Comparison of ENCODE assay signal across 16 cellular contexts in genomic region chr6:129031051-129031599, GRCh38.
DNase-seq lines count a peak whose midpoint lies in the region; ATAC-seq and TF ChIP-seq lines count a peak whose summit lies in the region.
"Had no signal": no experiment of that assay in that cellular context is flagged by ENCODE, and none has a peak within 500 bp of the region (broad histone marks: within the 10 kb centered on the region; RNA-seq: fewer than 3 reads in every experiment).

No MANE protein-coding gene starts in this region.

- dilution Hi-C loops in IMR-90 (cut with HindIII; ENCODE audit: low sequenced_read_pairs, unreplicated experiment), result no loop called here

- no peak overlapping the region for H4K8ac ChIP-seq in IMR-90 (ENCODE audit: low read depth in 2 of 2, low read length in 2 of 2)

- no peaks in the 10 kb centered on the region for H3K9me1 ChIP-seq in IMR-90 (ENCODE audit: insufficient read depth, low read length)

- peak; percentile 65 for ATAC-seq in IMR-90 (ENCODE audit: low read depth)
- ATAC-seq: HepG2 had no signal

- no peak overlapping the region for H3K4me2 ChIP-seq in IMR-90 (ENCODE audit: low read depth, low read length)

- H3K56ac ChIP-seq in IMR-90 (ENCODE audit: extremely low read depth, insufficient read depth, low read length), result no peak overlapping the region

- no peak overlapping the region for H2BK120ac ChIP-seq in IMR-90 (ENCODE audit: low read depth, low read length)

- H3K23ac ChIP-seq in IMR-90 (ENCODE audit: low read depth, low read length), result no peak overlapping the region

- POLR2A ChIA-PET in IMR-90 (lab: Charles Lee; ENCODE audit: unreplicated experiment), result no interaction called here

- H2AK5ac ChIP-seq in IMR-90 (ENCODE audit: low read depth, low read length), result no peak overlapping the region

- CTCF ChIA-PET in IMR-90 (lab: Yijun Ruan, JAX), result no interaction called here

- no peak for TF ChIP-seq CTCF in AG09309 (IDR thresholded peaks at IDR 0.05; ENCODE audit: control insufficient read depth, insufficient read depth, low read depth, low read length, missing control alignments)
- TF ChIP-seq CTCF in IMR-90 (conservative IDR thresholded peaks at IDR 0.05; ENCODE audit: low read depth, low read length), result no peak
- no peak for TF ChIP-seq CTCF in choroid plexus epithelial cell (conservative IDR thresholded peaks at IDR 0.05; ENCODE audit: low read depth, low read length)

- H3K4ac ChIP-seq in IMR-90 (ENCODE audit: low read depth, low read length), result no peak overlapping the region

- WGBS in IMR-90 (ENCODE audit: extremely low coverage in 2 of 2, insufficient read length in 1 of 2), 2 experiments, result no CpG with 5 or more reads among the region's 1 CpG

- H2AFZ ChIP-seq in IMR-90 (replicated peaks; ENCODE audit: low read length, poor library complexity), result no peak overlapping the region

- no peaks in the 10 kb centered on the region for H4K20me1 ChIP-seq in IMR-90 (ENCODE audit: insufficient read depth, low read length)

- H3K4me1 ChIP-seq in IMR-90 (ENCODE audit: control insufficient read depth, insufficient read depth, low read length), result no peaks in the 10 kb centered on the region

- no peaks in the 10 kb centered on the region for H3K36me3 ChIP-seq in IMR-90 (ENCODE audit: control insufficient read depth, insufficient read depth, low read length)
- H3K36me3 ChIP-seq: thoracic aorta had no signal

- H2BK15ac ChIP-seq in IMR-90 (ENCODE audit: low read depth, low read length), result no peak overlapping the region

- DNase-seq in AG09309 (ENCODE audit: low read depth), result peak; percentile 90
- DNase-seq in IMR-90, result peak; percentile 60
- peak; percentile 85 for DNase-seq in choroid plexus epithelial cell (ENCODE audit: low read depth)
- DNase-seq in myocyte (ENCODE audit: low read depth), result peak; percentile 56
- DNase-seq in Kasumi-1 (lab: John Stamatoyannopoulos, UW), result no peak
- no peak for DNase-seq in T-helper 1 cell
- DNase-seq in NCI-H345 treated with DMSO at 0.1 percent for 48 hours (lab: John Stamatoyannopoulos, UW; ENCODE audit: unreplicated experiment), result no peak
- DNase-seq in stimulated activated CD4-positive, alpha-beta T cell treated with anti-CD3 and anti-CD28 coated beads, Interleukin-15, amount 100 ng/mL, for 24 hours, result no peak
- DNase-seq: activated naive CD4-positive, alpha-beta T cell treated with anti-CD3 and anti-CD28 coated beads, Interleukin-2, amount 50 U/mL, for 16 hours; hippocampal formation; NCI-H2107; NCI-H774; posterior cingulate gyrus; stimulated activated CD4-positive, alpha-beta T cell treated with anti-CD3 and anti-CD28 coated beads, Interleukin-1b, Interleukin-23, amount 100 ng/mL, for 48 hours had no signal

- no peak overlapping the region for H4K91ac ChIP-seq in IMR-90 (ENCODE audit: insufficient read depth, low read depth, low read length)

- no peak overlapping the region for H3K18ac ChIP-seq in IMR-90 (ENCODE audit: low read depth, low read length)

- TF ChIP-seq RAD21 in IMR-90 (IDR thresholded peaks at IDR 0.05; ENCODE audit: low read length), result no peak

- H2BK20ac ChIP-seq in IMR-90 (ENCODE audit: low read depth, low read length), result no peak overlapping the region

- H3K4me3 ChIP-seq in AG09309 (ENCODE audit: control insufficient read depth, low read depth, low read length) (no peak overlapping the region), IMR-90 (ENCODE audit: insufficient read depth, low read depth, low read length) (no peak overlapping the region), choroid plexus epithelial cell (ENCODE audit: low read depth, low read length) (no peak overlapping the region)
- H3K4me3 ChIP-seq: thoracic aorta had no signal

- H3K9me3 ChIP-seq in IMR-90 (ENCODE audit: control insufficient read depth, insufficient read depth, low read length), result no peaks in the 10 kb centered on the region
- H3K9me3 ChIP-seq: thoracic aorta had no signal

- no peaks in the 10 kb centered on the region for H3K79me1 ChIP-seq in IMR-90 (ENCODE audit: low read depth in 1 of 2, low read length in 2 of 2)

- in situ Hi-C loops in IMR-90 (cut with MboI; ENCODE audit: low sequenced_read_pairs), result no loop called here

- H4K5ac ChIP-seq in IMR-90 (ENCODE audit: low read depth, low read length), result no peak overlapping the region

- H3K9ac ChIP-seq in IMR-90 (ENCODE audit: low read depth, low read length), result no peak overlapping the region

- intact Hi-C loops in IMR-90 (cut with micrococcal nuclease), result loop anchor here (2.0 kb wide), 1 partner anchor 14 kb away; no protein-coding TSS in a partner anchor

- no peak overlapping the region for H2AK9ac ChIP-seq in IMR-90 (replicated peaks; ENCODE audit: low read depth, low read length, poor library complexity)

- no TSS peak for BruUV-seq in IMR-90 (replicated peaks; lab: Mats Ljungman, UMichigan)

- H2BK5ac ChIP-seq in IMR-90 (ENCODE audit: low read depth, low read length, poor library complexity, severe bottlenecking), result no peak overlapping the region

- TF ChIP-seq POLR2A in IMR-90 (IDR thresholded peaks at IDR 0.05; ENCODE audit: low read depth, low read length), result no peak

- H3K27ac ChIP-seq in IMR-90 (ENCODE audit: insufficient read depth, low read length), result no peak overlapping the region
- H3K27ac ChIP-seq: thoracic aorta had no signal

- no peak overlapping the region for H3K14ac ChIP-seq in IMR-90 (replicated peaks; ENCODE audit: low read depth, low read length)

- no peaks in the 10 kb centered on the region for H3K27me3 ChIP-seq in IMR-90 (ENCODE audit: control insufficient read depth, insufficient read depth, low read length)

TF ChIP-seq in IMR-90, 13 proteins besides CTCF, POLR2A, EP300 and RAD21:
- TF ChIP-seq MAFK (IDR thresholded peaks at IDR 0.05; ENCODE audit: low read depth, low read length) (no peak), ELK1 (IDR thresholded peaks at IDR 0.05; ENCODE audit: borderline replicate concordance, low read depth, low read length) (no peak), MXI1 (IDR thresholded peaks at IDR 0.05; ENCODE audit: borderline replicate concordance, low read depth, low read length) (no peak), SMC3 (IDR thresholded peaks at IDR 0.05; ENCODE audit: low read depth, low read length) (no peak), NFE2L2 (IDR thresholded peaks at IDR 0.05; ENCODE audit: low read depth, low read length) (no peak), CEBPB (IDR thresholded peaks at IDR 0.05; ENCODE audit: low read depth, low read length) (0 out of 2 replicates have a peak, but pooled peaks have one; percentile 27)

Comparison
In these comparisons a context has a peak if more than half of its experiments do, and no peak if none do; other contexts are left out.
1. DNase-seq: peak in AG09309 (single experiment), IMR-90 (single experiment), choroid plexus epithelial cell (single experiment) and myocyte (single experiment); none in Kasumi-1 (0 of 2), T-helper 1 cell (0 of 5), NCI-H345 treated with DMSO at 0.1 percent for 48 hours (single experiment) and stimulated activated CD4-positive, alpha-beta T cell treated with anti-CD3 and anti-CD28 coated beads, Interleukin-15, amount 100 ng/mL, for 24 hours (single experiment).